In the genomic region with DNA sequence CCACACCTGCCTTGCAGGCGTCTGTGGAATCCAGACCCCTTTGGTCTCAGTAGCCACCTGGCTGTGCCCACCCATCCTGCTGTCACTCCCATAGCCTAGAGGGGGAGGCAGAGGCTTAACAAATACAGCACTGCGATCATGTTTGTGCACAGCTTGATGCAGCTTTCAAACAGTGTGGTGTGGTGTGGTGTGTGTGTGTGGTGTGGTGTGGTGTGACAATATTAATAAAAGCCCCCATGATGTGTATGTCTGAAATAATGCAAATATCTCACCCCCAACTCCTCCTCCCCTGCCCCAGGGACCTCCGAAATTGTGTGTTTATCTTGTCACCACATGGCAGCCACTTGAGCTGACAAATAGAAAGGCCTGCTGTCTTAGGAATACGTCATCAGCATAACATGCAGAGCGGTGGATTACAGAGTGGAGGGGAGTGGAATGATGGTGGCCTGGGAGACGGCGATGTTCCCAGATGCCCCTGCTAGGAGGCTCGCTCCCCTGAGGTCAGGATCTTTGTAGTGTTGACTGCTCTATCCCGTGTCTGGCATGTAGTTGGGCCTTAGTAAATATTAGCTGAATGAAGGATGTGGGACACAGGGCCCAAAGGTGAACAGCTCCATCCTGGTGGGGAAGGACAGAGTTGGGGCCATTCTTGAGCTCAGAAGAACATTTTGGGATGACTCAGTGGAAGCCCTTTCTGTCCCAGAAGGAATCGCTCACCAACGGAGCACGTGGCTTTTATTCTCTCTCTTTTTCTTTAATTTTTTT, we compare ENCODE assay signal across 8 cellular contexts. TPM values are rescaled to one million over a fixed set of nuclear protein-coding genes. Genes with fewer than 3 reads are reported as not detected.
A peak's percentile ranks its signal among the peaks of the same experiment; 100 is the strongest.
DNase-seq lines count a peak whose midpoint lies in the region; ATAC-seq, FAIRE-seq and TF ChIP-seq lines count a peak whose summit lies in the region.

No MANE protein-coding gene starts in this region.

- H3K9me3 ChIP-seq in mucosa of stomach (ENCODE audit: control insufficient read depth, low read length): no peaks in the 10 kb centered on the region

- peak; percentile 79 for FAIRE-seq in GM19239 (lab: Jason Lieb, UNC)

- H3K4me3 ChIP-seq in dorsolateral prefrontal cortex (peak overlapping the region in 56 of 59 donors; percentile 5 to 82 (median 70)), mucosa of stomach (ENCODE audit: low read length) (no peak overlapping the region)

- no peaks in the 10 kb centered on the region for H3K36me3 ChIP-seq in mucosa of stomach (ENCODE audit: control insufficient read depth, insufficient read depth, low read length)

- peak overlapping the region; percentile 50 for H3K9ac ChIP-seq in mucosa of stomach (ENCODE audit: low read length)

- intact Hi-C loops in dorsolateral prefrontal cortex (cut with DNase I): loop anchor here (2.0 to 10.0 kb wide), 2 partner anchors 19 to 143 kb away; a partner anchor contains a TSS

- no peak for ATAC-seq in GM21737 (IDR thresholded peaks at IDR 0.05; ENCODE audit: unreplicated experiment)

- peaks cover 32% of the 10 kb centered on the region for H3K4me1 ChIP-seq in mucosa of stomach (ENCODE audit: control insufficient read depth, insufficient read depth, low read length)

- TF ChIP-seq CTCF in dorsolateral prefrontal cortex (IDR thresholded peaks at IDR 0.05 in 54 of 56, conservative IDR thresholded peaks at IDR 0.05 in 2 of 56; ENCODE audit: low read depth in 1 of 56, partially characterized antibody in 56 of 56): peak in 52 of 56 donors; percentile 19 to 64 (median 48)

- no peaks in the 10 kb centered on the region for H3K27me3 ChIP-seq in dorsolateral prefrontal cortex
- H3K27me3 ChIP-seq in mucosa of stomach (ENCODE audit: control insufficient read depth, insufficient read depth, low read length): no peaks in the 10 kb centered on the region

- DNase-seq in AG20443 (ENCODE audit: low spot score) (peak; percentile 64), GM19239 (ENCODE audit: insufficient read length, low spot score) (no peak), RPMI7951 (ENCODE audit: low read depth) (peak; percentile 56), dorsolateral prefrontal cortex (peak in 4 of 10 donors; percentile 38 to 55 (median 50)), GOT3 (lab: John Stamatoyannopoulos, UW) (no peak), germinal center (ENCODE audit: low spot score) (no peak)

- H3K27ac ChIP-seq in dorsolateral prefrontal cortex: peak overlapping the region in 57 of 59 donors; percentile 20 to 85 (median 75)

RNA-seq across cellular contexts. Expression of a gene that starts 2.8 kb away (rescaled TPM):
- 14.5 and 16.6 TPM in 2 replicates for total RNA-seq in RPMI7951 (2014; rRNA removed; shearing (Covaris generic))
- total RNA-seq in dorsolateral prefrontal cortex: 100 to 1,000 TPM in 119 of 120 experiments, 10 to 100 TPM in 1; 62.4 to 280 (median 189) TPM

RNA-seq across cellular contexts. Expression of a gene that starts 14.1 kb away (rescaled TPM):
- 7,179 and 7,611 TPM in 2 replicates for total RNA-seq in RPMI7951 (2014; rRNA removed; shearing (Covaris generic))
- 100 to 1,000 TPM; 153 to 409 (median 258) TPM for total RNA-seq in dorsolateral prefrontal cortex

RNA-seq across cellular contexts. Expression of a gene that starts 21.9 kb away (rescaled TPM):
- 11.3 and 19.9 TPM in 2 replicates for total RNA-seq in RPMI7951 (2014; rRNA removed; shearing (Covaris generic))
- 10 to 100 TPM in 80 of 120 experiments, 1 to 10 TPM in 40; 5.9 to 31.1 (median 11.7) TPM for total RNA-seq in dorsolateral prefrontal cortex

RNA-seq across cellular contexts. Expression of a gene that starts 24.8 kb away (rescaled TPM):
- total RNA-seq in RPMI7951 (2014; rRNA removed; shearing (Covaris generic)): 28.8 and 39.6 TPM in 2 replicates
- total RNA-seq in dorsolateral prefrontal cortex: 10 to 100 TPM; 14.9 to 41.9 (median 27.5) TPM

RNA-seq across cellular contexts. Expression of a gene that starts 35.5 kb away (rescaled TPM):
- total RNA-seq in RPMI7951 (2014; rRNA removed; shearing (Covaris generic)): 68.2 and 102 TPM in 2 replicates
- total RNA-seq in dorsolateral prefrontal cortex: 10 to 100 TPM in 114 of 120 experiments, 1 to 10 TPM in 6; 7.5 to 29.3 (median 14.5) TPM

Comparison
In these comparisons a context has a peak if more than half of its experiments do, and no peak if none do; other contexts are left out.
1. DNase-seq: peak in AG20443 (single experiment) and RPMI7951 (single experiment); none in GM19239 (single experiment), GOT3 (single experiment) and germinal center (single experiment).
2. RNA of a gene that starts 14.1 kb away (total RNA-seq): 7,179 to 7,611 TPM in RPMI7951; 153 to 409 TPM in dorsolateral prefrontal cortex; every median in the first group is over 10 times any median in the second.